1 cellular context compared by ENCODE assay signal in the genomic region with DNA sequence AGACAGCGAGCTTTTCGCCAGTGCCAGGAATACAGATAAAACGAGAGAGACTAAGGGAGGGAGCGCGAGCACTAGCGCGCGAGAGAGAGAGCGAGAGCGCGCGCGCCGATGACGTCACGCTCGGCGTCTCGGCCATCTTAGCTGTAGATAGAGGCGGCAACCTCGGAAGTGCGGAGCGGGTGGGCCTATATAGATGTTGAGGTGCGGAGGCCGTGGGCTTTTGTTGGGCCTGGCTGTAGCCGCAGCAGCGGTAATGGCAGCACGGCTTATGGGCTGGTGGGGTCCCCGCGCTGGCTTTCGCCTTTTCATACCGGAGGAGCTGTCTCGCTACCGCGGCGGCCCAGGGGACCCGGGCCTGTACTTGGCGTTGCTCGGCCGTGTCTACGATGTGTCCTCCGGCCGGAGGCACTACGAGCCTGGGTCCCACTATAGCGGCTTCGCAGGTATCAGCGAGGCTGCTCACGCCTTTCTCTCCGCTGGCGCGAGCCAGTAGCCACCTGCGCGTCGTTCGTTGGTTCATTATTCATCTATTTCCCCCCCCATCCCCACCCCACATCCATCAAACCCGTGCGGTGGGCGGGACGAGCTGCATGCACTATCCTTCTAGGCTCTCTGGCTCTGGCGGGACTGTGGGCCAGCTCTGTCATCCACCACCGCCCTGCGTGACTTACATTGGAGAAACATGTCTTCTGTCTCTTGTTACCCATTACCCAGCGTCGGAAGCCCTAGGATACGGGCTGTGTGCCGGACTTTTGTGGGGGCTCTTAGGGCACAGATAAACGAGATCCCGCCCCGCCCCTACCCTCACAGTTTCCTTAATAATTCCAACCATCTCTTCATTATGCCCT.
TF ChIP-seq lines count a peak whose summit lies in the region.

No MANE protein-coding gene starts in this region.

TF ChIP-seq in HEK293, 187 proteins besides CTCF, POLR2A, EP300 and RAD21 (continued from another document and continues in another):
- TF ChIP-seq, protein P1, sequence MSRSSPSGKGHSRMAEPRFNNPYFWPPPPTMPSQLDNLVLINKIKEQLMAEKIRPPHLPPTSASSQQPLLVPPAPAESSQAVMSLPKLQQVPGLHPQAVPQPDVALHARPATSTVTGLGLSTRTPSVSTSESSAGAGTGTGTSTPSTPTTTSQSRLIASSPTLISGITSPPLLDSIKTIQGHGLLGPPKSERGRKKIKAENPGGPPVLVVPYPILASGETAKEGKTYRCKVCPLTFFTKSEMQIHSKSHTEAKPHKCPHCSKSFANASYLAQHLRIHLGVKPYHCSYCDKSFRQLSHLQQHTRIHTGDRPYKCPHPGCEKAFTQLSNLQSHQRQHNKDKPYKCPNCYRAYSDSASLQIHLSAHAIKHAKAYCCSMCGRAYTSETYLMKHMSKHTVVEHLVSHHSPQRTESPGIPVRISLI (tag by site-specific recombination; IDR thresholded peaks at IDR 0.05): no peak
- no peak for TF ChIP-seq ZNF510 (tag by site-specific recombination; IDR thresholded peaks at IDR 0.05; ENCODE audit: insufficient replicate concordance)
- TF ChIP-seq KLF8 (tag by site-specific recombination; IDR thresholded peaks at IDR 0.05): peak; percentile 59
- no peak for TF ChIP-seq HOXC10 (CRISPR knock-in tag; IDR thresholded peaks at IDR 0.05)
- no peak for TF ChIP-seq ZNF530 (tag by site-specific recombination; IDR thresholded peaks at IDR 0.05; ENCODE audit: low read depth)
- TF ChIP-seq ZXDB (tag by site-specific recombination; IDR thresholded peaks at IDR 0.05): peak; percentile 32; the same call in 1 of the 2 replicates
- TF ChIP-seq PRDM1 (tag by site-specific recombination; IDR thresholded peaks at IDR 0.05): peak; percentile 38; the same call in 1 of the 2 replicates
- TF ChIP-seq, protein P2, sequence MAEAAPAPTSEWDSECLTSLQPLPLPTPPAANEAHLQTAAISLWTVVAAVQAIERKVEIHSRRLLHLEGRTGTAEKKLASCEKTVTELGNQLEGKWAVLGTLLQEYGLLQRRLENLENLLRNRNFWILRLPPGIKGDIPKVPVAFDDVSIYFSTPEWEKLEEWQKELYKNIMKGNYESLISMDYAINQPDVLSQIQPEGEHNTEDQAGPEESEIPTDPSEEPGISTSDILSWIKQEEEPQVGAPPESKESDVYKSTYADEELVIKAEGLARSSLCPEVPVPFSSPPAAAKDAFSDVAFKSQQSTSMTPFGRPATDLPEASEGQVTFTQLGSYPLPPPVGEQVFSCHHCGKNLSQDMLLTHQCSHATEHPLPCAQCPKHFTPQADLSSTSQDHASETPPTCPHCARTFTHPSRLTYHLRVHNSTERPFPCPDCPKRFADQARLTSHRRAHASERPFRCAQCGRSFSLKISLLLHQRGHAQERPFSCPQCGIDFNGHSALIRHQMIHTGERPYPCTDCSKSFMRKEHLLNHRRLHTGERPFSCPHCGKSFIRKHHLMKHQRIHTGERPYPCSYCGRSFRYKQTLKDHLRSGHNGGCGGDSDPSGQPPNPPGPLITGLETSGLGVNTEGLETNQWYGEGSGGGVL (tag by site-specific recombination; IDR thresholded peaks at IDR 0.05): peak; percentile 63; the same call in 1 of the 2 replicates
- TF ChIP-seq ZNF596 (tag by site-specific recombination; IDR thresholded peaks at IDR 0.05): peak; percentile 96
- TF ChIP-seq ZNF621 (tag by site-specific recombination; IDR thresholded peaks at IDR 0.05): no peak
- TF ChIP-seq, protein P3, sequence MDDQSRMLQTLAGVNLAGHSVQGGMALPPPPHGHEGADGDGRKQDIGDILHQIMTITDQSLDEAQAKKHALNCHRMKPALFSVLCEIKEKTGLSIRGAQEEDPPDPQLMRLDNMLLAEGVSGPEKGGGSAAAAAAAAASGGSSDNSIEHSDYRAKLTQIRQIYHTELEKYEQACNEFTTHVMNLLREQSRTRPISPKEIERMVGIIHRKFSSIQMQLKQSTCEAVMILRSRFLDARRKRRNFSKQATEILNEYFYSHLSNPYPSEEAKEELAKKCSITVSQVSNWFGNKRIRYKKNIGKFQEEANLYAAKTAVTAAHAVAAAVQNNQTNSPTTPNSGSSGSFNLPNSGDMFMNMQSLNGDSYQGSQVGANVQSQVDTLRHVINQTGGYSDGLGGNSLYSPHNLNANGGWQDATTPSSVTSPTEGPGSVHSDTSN (CRISPR knock-in tag; IDR thresholded peaks at IDR 0.05): 0 out of 2 replicates have a peak, but pooled peaks have one; percentile 48
- no peak for TF ChIP-seq ZNF660 (tag by site-specific recombination; IDR thresholded peaks at IDR 0.05)
- no peak for TF ChIP-seq ZNF169 (tag by site-specific recombination; IDR thresholded peaks at IDR 0.05)
- TF ChIP-seq ZNF211 (tag by site-specific recombination; IDR thresholded peaks at IDR 0.05; ENCODE audit: low read depth): no peak
- no peak for TF ChIP-seq ZNF544 (tag by site-specific recombination; IDR thresholded peaks at IDR 0.05)
- TF ChIP-seq, protein P4, sequence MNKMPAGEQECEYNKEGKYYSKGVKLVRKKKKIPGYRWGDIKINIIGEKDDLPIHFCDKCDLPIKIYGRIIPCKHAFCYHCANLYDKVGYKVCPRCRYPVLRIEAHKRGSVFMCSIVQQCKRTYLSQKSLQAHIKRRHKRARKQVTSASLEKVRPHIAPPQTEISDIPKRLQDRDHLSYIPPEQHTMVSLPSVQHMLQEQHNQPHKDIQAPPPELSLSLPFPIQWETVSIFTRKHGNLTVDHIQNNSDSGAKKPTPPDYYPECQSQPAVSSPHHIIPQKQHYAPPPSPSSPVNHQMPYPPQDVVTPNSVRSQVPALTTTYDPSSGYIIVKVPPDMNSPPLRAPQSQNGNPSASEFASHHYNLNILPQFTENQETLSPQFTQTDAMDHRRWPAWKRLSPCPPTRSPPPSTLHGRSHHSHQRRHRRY (tag by site-specific recombination; IDR thresholded peaks at IDR 0.05): no peak
- peak; percentile 10; the same call in 1 of the 2 replicates for TF ChIP-seq ZSCAN23 (tag by site-specific recombination; IDR thresholded peaks at IDR 0.05)
- TF ChIP-seq, protein P5, sequence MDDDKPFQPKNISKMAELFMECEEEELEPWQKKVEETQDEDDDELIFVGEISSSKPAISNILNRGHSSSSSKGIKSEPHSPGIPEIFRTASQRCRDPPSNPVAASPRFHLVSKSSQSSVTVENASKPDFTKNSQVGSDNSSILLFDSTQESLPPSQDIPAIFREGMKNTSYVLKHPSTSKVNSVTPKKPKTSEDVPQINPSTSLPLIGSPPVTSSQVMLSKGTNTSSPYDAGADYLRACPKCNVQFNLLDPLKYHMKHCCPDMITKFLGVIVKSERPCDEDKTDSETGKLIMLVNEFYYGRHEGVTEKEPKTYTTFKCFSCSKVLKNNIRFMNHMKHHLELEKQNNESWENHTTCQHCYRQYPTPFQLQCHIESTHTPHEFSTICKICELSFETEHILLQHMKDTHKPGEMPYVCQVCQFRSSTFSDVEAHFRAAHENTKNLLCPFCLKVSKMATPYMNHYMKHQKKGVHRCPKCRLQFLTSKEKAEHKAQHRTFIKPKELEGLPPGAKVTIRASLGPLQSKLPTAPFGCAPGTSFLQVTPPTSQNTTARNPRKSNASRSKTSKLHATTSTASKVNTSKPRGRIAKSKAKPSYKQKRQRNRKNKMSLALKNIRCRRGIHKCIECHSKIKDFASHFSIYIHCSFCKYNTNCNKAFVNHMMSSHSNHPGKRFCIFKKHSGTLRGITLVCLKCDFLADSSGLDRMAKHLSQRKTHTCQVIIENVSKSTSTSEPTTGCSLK (tag by site-specific recombination; IDR thresholded peaks at IDR 0.05): no peak
- TF ChIP-seq, protein P6, sequence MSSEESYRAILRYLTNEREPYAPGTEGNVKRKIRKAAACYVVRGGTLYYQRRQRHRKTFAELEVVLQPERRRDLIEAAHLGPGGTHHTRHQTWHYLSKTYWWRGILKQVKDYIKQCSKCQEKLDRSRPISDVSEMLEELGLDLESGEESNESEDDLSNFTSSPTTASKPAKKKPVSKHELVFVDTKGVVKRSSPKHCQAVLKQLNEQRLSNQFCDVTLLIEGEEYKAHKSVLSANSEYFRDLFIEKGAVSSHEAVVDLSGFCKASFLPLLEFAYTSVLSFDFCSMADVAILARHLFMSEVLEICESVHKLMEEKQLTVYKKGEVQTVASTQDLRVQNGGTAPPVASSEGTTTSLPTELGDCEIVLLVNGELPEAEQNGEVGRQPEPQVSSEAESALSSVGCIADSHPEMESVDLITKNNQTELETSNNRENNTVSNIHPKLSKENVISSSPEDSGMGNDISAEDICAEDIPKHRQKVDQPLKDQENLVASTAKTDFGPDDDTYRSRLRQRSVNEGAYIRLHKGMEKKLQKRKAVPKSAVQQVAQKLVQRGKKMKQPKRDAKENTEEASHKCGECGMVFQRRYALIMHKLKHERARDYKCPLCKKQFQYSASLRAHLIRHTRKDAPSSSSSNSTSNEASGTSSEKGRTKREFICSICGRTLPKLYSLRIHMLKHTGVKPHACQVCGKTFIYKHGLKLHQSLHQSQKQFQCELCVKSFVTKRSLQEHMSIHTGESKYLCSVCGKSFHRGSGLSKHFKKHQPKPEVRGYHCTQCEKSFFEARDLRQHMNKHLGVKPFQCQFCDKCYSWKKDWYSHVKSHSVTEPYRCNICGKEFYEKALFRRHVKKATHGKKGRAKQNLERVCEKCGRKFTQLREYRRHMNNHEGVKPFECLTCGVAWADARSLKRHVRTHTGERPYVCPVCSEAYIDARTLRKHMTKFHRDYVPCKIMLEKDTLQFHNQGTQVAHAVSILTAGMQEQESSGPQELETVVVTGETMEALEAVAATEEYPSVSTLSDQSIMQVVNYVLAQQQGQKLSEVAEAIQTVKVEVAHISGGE (tag by site-specific recombination; conservative IDR thresholded peaks at IDR 0.05; ENCODE audit: low read depth): peak; percentile 44; the same call in 1 of the 2 replicates
- TF ChIP-seq ZNF501 (tag by site-specific recombination; IDR thresholded peaks at IDR 0.05): peak; percentile 76; the same call in 1 of the 2 replicates
- no peak for TF ChIP-seq TCF7L2 (IDR thresholded peaks at IDR 0.05; ENCODE audit: borderline replicate concordance, low read depth, low read length)
- TF ChIP-seq, protein P7, sequence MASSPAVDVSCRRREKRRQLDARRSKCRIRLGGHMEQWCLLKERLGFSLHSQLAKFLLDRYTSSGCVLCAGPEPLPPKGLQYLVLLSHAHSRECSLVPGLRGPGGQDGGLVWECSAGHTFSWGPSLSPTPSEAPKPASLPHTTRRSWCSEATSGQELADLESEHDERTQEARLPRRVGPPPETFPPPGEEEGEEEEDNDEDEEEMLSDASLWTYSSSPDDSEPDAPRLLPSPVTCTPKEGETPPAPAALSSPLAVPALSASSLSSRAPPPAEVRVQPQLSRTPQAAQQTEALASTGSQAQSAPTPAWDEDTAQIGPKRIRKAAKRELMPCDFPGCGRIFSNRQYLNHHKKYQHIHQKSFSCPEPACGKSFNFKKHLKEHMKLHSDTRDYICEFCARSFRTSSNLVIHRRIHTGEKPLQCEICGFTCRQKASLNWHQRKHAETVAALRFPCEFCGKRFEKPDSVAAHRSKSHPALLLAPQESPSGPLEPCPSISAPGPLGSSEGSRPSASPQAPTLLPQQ (tag by site-specific recombination; IDR thresholded peaks at IDR 0.05): peak; percentile 83
- TF ChIP-seq ZNF585B (tag by site-specific recombination; IDR thresholded peaks at IDR 0.05): no peak
- TF ChIP-seq ZNF48 (tag by site-specific recombination; IDR thresholded peaks at IDR 0.05): no peak
- 0 out of 2 replicates have a peak, but pooled peaks have one; percentile 28 for TF ChIP-seq KLF10 (tag by site-specific recombination; IDR thresholded peaks at IDR 0.05)
- TF ChIP-seq, protein P8, sequence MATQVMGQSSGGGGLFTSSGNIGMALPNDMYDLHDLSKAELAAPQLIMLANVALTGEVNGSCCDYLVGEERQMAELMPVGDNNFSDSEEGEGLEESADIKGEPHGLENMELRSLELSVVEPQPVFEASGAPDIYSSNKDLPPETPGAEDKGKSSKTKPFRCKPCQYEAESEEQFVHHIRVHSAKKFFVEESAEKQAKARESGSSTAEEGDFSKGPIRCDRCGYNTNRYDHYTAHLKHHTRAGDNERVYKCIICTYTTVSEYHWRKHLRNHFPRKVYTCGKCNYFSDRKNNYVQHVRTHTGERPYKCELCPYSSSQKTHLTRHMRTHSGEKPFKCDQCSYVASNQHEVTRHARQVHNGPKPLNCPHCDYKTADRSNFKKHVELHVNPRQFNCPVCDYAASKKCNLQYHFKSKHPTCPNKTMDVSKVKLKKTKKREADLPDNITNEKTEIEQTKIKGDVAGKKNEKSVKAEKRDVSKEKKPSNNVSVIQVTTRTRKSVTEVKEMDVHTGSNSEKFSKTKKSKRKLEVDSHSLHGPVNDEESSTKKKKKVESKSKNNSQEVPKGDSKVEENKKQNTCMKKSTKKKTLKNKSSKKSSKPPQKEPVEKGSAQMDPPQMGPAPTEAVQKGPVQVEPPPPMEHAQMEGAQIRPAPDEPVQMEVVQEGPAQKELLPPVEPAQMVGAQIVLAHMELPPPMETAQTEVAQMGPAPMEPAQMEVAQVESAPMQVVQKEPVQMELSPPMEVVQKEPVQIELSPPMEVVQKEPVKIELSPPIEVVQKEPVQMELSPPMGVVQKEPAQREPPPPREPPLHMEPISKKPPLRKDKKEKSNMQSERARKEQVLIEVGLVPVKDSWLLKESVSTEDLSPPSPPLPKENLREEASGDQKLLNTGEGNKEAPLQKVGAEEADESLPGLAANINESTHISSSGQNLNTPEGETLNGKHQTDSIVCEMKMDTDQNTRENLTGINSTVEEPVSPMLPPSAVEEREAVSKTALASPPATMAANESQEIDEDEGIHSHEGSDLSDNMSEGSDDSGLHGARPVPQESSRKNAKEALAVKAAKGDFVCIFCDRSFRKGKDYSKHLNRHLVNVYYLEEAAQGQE (tag by site-specific recombination; IDR thresholded peaks at IDR 0.05): no peak
- peak; percentile 13; the same call in 1 of the 2 replicates for TF ChIP-seq ZBTB8A (tag by site-specific recombination; IDR thresholded peaks at IDR 0.05)
- TF ChIP-seq ZNF549 (tag by site-specific recombination; IDR thresholded peaks at IDR 0.05): no peak
- no peak for TF ChIP-seq ZNF654 (tag by site-specific recombination; IDR thresholded peaks at IDR 0.05; ENCODE audit: low read depth)
- TF ChIP-seq, protein P9, sequence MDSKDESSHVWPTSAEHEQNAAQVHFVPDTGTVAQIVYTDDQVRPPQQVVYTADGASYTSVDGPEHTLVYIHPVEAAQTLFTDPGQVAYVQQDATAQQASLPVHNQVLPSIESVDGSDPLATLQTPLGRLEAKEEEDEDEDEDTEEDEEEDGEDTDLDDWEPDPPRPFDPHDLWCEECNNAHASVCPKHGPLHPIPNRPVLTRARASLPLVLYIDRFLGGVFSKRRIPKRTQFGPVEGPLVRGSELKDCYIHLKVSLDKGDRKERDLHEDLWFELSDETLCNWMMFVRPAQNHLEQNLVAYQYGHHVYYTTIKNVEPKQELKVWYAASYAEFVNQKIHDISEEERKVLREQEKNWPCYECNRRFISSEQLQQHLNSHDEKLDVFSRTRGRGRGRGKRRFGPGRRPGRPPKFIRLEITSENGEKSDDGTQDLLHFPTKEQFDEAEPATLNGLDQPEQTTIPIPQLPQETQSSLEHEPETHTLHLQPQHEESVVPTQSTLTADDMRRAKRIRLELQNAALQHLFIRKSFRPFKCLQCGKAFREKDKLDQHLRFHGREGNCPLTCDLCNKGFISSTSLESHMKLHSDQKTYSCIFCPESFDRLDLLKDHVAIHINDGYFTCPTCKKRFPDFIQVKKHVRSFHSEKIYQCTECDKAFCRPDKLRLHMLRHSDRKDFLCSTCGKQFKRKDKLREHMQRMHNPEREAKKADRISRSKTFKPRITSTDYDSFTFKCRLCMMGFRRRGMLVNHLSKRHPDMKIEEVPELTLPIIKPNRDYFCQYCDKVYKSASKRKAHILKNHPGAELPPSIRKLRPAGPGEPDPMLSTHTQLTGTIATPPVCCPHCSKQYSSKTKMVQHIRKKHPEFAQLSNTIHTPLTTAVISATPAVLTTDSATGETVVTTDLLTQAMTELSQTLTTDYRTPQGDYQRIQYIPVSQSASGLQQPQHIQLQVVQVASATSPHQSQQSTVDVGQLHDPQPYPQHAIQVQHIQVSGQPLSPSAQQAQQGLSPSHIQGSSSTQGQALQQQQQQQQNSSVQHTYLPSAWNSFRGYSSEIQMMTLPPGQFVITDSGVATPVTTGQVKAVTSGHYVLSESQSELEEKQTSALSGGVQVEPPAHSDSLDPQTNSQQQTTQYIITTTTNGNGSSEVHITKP (tag by site-specific recombination; IDR thresholded peaks at IDR 0.05): peak; percentile 50
- TF ChIP-seq SCRT2 (tag by site-specific recombination; IDR thresholded peaks at IDR 0.05): no peak
- TF ChIP-seq ZNF837 (tag by site-specific recombination; IDR thresholded peaks at IDR 0.05): no peak
- peak; percentile 76 for TF ChIP-seq ZNF335 (tag by site-specific recombination; conservative IDR thresholded peaks at IDR 0.05)
